In genomic region chr18:49170925-49171509, GRCh38 we compare ENCODE assay signal across 22 cellular contexts.
DNase-seq lines count a peak whose midpoint lies in the region; ATAC-seq, FAIRE-seq and TF ChIP-seq lines count a peak whose summit lies in the region.
"Had no signal": no experiment of that assay in that cellular context is flagged by ENCODE, and none has a peak within 500 bp of the region (broad histone marks: within the 10 kb centered on the region; RNA-seq: fewer than 3 reads in every experiment).

No MANE protein-coding gene starts in this region.

- peak overlapping the region in 7 of 11 experiments; percentile 4 to 31 (median 14); a peak in 8 of 22 replicates for H3K4me2 ChIP-seq in BLaER1 treated with 17β-estradiol and CSF1 and Interleukin-3, amounts not matched to agents 10 nM and 100 nM

- H3K27ac ChIP-seq in BLaER1 treated with 17β-estradiol and CSF1 and Interleukin-3, amounts not matched to agents 10 nM and 100 nM = no peak overlapping the region
- H3K27ac ChIP-seq in lower lobe of right lung = no peak overlapping the region
- H3K27ac ChIP-seq: cardiac muscle cell, gastroesophageal sphincter, GM23248, thoracic aorta had no signal

- peaks cover 0 to 40% (median 0%) of the 10 kb centered on the region in 11 experiments; a peak in 6 of 22 replicates for H3K27me3 ChIP-seq in BLaER1 treated with 17β-estradiol and CSF1 and Interleukin-3, amounts not matched to agents 10 nM and 100 nM
- H3K27me3 ChIP-seq in lower lobe of right lung (ENCODE audit: low read depth) = no peaks in the 10 kb centered on the region
- H3K27me3 ChIP-seq: cardiac muscle cell, gastroesophageal sphincter had no signal

- no peak overlapping the region for H3K9ac ChIP-seq in BLaER1 treated with 17β-estradiol and CSF1 and Interleukin-3, amounts not matched to agents 10 nM and 100 nM
- H3K9ac ChIP-seq: GM23248 had no signal

- H3K4me1 ChIP-seq in BLaER1 treated with 17β-estradiol and CSF1 and Interleukin-3, amounts not matched to agents 10 nM and 100 nM = peaks cover 15 to 75% (median 40%) of the 10 kb centered on the region in 10 experiments; a peak in 18 of 20 replicates
- H3K4me1 ChIP-seq in lower lobe of right lung = peaks cover 23% of the 10 kb centered on the region
- H3K4me1 ChIP-seq: Caco-2 had no signal

- DNase-seq in GM19239 (ENCODE audit: insufficient read length, low spot score) (no peak), SKM-1 treated with dmso at 0.1 percent for 144 hours (lab: John Stamatoyannopoulos, UW; ENCODE audit: unreplicated experiment) (peak; percentile 47), lower lobe of right lung (no peak), amygdala (lab: John Stamatoyannopoulos, UW) (no peak), H54 (ENCODE audit: insufficient read length, low spot score) (no peak), mesenteric fat pad (ENCODE audit: low spot score) (no peak)
- DNase-seq: activated CD4-positive, alpha-beta T cell treated with anti-CD3 and anti-CD28 coated beads, Interleukin-2, amount 10 ng/mL, durations not matched to agents 24 days and 14 days; activated effector memory CD4-positive, alpha-beta T cell treated with anti-CD3 and anti-CD28 coated beads, Interleukin-2, amount 50 U/mL, for 16 hours; Caco-2; GM23248; left colon; NCI-H1092 treated with DMSO at 0.1 percent for 48 hours; NCI-H2107; NCI-H526; retina; T1000 had no signal

- peaks cover 0 to 57% (median 0%) of the 10 kb centered on the region in 11 experiments; a peak in 5 of 22 replicates for H4K20me1 ChIP-seq in BLaER1 treated with 17β-estradiol and CSF1 and Interleukin-3, amounts not matched to agents 10 nM and 100 nM

- intact Hi-C loops in lower lobe of right lung (cut with DNase I) = no loop called here

- TF ChIP-seq POLR2A in H54 (IDR thresholded peaks at IDR 0.05; ENCODE audit: low read depth, low read length) = no peak

- H3K9me3 ChIP-seq in BLaER1 treated with 17β-estradiol and CSF1 and Interleukin-3, amounts not matched to agents 10 nM and 100 nM (replicated peaks in 1 of 11) = peaks cover 0 to 13% (median 5%) of the 10 kb centered on the region in 11 experiments; a peak in 13 of 22 replicates
- H3K9me3 ChIP-seq in lower lobe of right lung = no peaks in the 10 kb centered on the region
- H3K9me3 ChIP-seq: Caco-2, gastroesophageal sphincter, thoracic aorta had no signal

- FAIRE-seq in GM19239 (lab: Jason Lieb, UNC) = peak; percentile 91
- no peak for FAIRE-seq in H54 (lab: Jason Lieb, UNC)
- FAIRE-seq: K562 had no signal

- peak; percentile 33 to 39 for ATAC-seq in lower lobe of right lung
- ATAC-seq: esophagus mucosa, gastroesophageal sphincter, K562, left colon had no signal

- H3K36me3 ChIP-seq in BLaER1 treated with 17β-estradiol and CSF1 and Interleukin-3, amounts not matched to agents 10 nM and 100 nM = peaks cover 0 to 15% (median 0%) of the 10 kb centered on the region in 11 experiments; a peak in 6 of 22 replicates
- H3K36me3 ChIP-seq in lower lobe of right lung = no peaks in the 10 kb centered on the region
- H3K36me3 ChIP-seq: cardiac muscle cell, gastroesophageal sphincter, thoracic aorta had no signal

- no peak overlapping the region for H3K4me3 ChIP-seq in BLaER1 treated with 17β-estradiol and CSF1 and Interleukin-3, amounts not matched to agents 10 nM and 100 nM
- no peak overlapping the region for H3K4me3 ChIP-seq in lower lobe of right lung
- H3K4me3 ChIP-seq: cardiac muscle cell, gastroesophageal sphincter, GM23248, K562, thoracic aorta had no signal

- TF ChIP-seq CTCF in lower lobe of right lung (IDR thresholded peaks at IDR 0.05) = no peak
